16 cellular contexts compared by ENCODE assay signal in the genomic region with DNA sequence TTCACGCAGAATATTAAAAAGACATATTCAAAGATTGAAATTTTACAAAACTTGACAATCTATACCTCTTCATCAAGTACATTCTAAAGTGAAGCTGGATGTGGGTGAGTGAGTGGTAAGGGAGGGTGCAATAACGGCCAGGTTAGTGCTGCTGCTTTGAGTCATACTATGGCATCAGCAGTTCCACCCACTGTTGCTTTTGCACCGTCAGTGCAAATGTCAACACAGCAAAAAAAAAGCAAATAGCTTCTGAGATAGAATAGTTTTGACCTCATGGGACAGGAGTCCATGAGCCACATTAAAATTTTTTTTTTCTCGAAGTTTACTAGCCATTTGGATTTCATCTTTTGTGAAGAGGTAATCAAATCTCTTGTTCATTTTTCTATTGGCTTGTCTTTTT. TPM values are rescaled to one million over a fixed set of nuclear protein-coding genes. Genes with fewer than 3 reads are reported as not detected.
DNase-seq lines count a peak whose midpoint lies in the region; ATAC-seq and TF ChIP-seq lines count a peak whose summit lies in the region.
"Had no signal": no experiment of that assay in that cellular context is flagged by ENCODE, and none has a peak within 500 bp of the region (broad histone marks: within the 10 kb centered on the region; RNA-seq: fewer than 3 reads in every experiment).

No MANE protein-coding gene starts in this region.

- no TSS peak for BruUV-seq in IMR-90 (replicated peaks; lab: Mats Ljungman, UMichigan)

- CTCF ChIA-PET in IMR-90 (lab: Yijun Ruan, JAX), result no interaction called here

- in situ Hi-C loops in IMR-90 (cut with MboI; ENCODE audit: low sequenced_read_pairs), result no loop called here

- H3K4me3 ChIP-seq in IMR-90 (ENCODE audit: insufficient read depth, low read depth, low read length) (no peak overlapping the region), liver (ENCODE audit: low read depth in 1 of 3, low read length in 3 of 3) (no peak overlapping the region)
- H3K4me3 ChIP-seq: SK-N-MC, tibial artery had no signal

- no peak overlapping the region for H3K14ac ChIP-seq in IMR-90 (replicated peaks; ENCODE audit: low read depth, low read length)

- WGBS in IMR-90 (ENCODE audit: extremely low coverage in 2 of 2, insufficient read length in 1 of 2), 2 experiments, result no CpG with 5 or more reads among the region's 4 CpGs
- 38% methylated on average over 4 of the region's 4 CpGs for WGBS in liver

- intact Hi-C loops in IMR-90 (cut with micrococcal nuclease), result no loop called here

- H3K4me1 Mint-ChIP-seq in central memory CD8-positive, alpha-beta T cell, result peaks cover 43% of the 10 kb centered on the region
- H3K4me1 Mint-ChIP-seq: brain had no signal

- peaks cover 33% of the 10 kb centered on the region for H3K36me3 Mint-ChIP-seq in central memory CD8-positive, alpha-beta T cell (ENCODE audit: insufficient read depth)

- no peak overlapping the region for H2BK15ac ChIP-seq in IMR-90 (ENCODE audit: low read depth, low read length)

- peaks cover 23 to 36% of the 10 kb centered on the region in 2 experiments for H3K79me1 ChIP-seq in IMR-90 (ENCODE audit: low read depth in 1 of 2, low read length in 2 of 2)

- TF ChIP-seq CTCF in IMR-90 (conservative IDR thresholded peaks at IDR 0.05; ENCODE audit: low read depth, low read length) (no peak), liver (IDR thresholded peaks at IDR 0.05; ENCODE audit: low read depth, low read length, missing input control) (no peak)

- H3K4me2 ChIP-seq in IMR-90 (ENCODE audit: low read depth, low read length), result no peak overlapping the region

- TF ChIP-seq POLR2A in IMR-90 (IDR thresholded peaks at IDR 0.05; ENCODE audit: low read depth, low read length), result no peak

- H3K9me1 ChIP-seq in IMR-90 (ENCODE audit: insufficient read depth, low read length), result peaks cover 10% of the 10 kb centered on the region; the same call in 1 of the 2 replicates

- H2AK5ac ChIP-seq in IMR-90 (ENCODE audit: low read depth, low read length), result no peak overlapping the region

- no peak overlapping the region for H2BK20ac ChIP-seq in IMR-90 (ENCODE audit: low read depth, low read length)

- H3K27me3 Mint-ChIP-seq in central memory CD8-positive, alpha-beta T cell, result no peaks in the 10 kb centered on the region
- H3K27me3 Mint-ChIP-seq: brain; CD4-positive, alpha-beta memory T cell had no signal

- H3K9ac ChIP-seq in IMR-90 (ENCODE audit: low read depth, low read length) (no peak overlapping the region), liver (ENCODE audit: low read depth in 1 of 2, low read length in 2 of 2) (peak overlapping the region in 1 of 2 donors; percentile 66)

- H2AFZ ChIP-seq in IMR-90 (replicated peaks; ENCODE audit: low read length, poor library complexity), result no peak overlapping the region

- TF ChIP-seq RAD21 in IMR-90 (IDR thresholded peaks at IDR 0.05; ENCODE audit: low read length), result no peak
- peak; percentile 34 to 36 for TF ChIP-seq RAD21 in liver (IDR thresholded peaks at IDR 0.05)

- no peak overlapping the region for H3K56ac ChIP-seq in IMR-90 (ENCODE audit: extremely low read depth, insufficient read depth, low read length)

- no peaks in the 10 kb centered on the region for H3K27me3 ChIP-seq in IMR-90 (ENCODE audit: control insufficient read depth, insufficient read depth, low read length)
- H3K27me3 ChIP-seq in liver (ENCODE audit: control insufficient read depth in 4 of 4, insufficient read depth in 4 of 4, low read length in 3 of 4), result no peaks in the 10 kb centered on the region
- H3K27me3 ChIP-seq: tibial artery had no signal

- H3K4me3 Mint-ChIP-seq in central memory CD8-positive, alpha-beta T cell, result no peak overlapping the region
- H3K4me3 Mint-ChIP-seq: brain; CD4-positive, alpha-beta memory T cell had no signal

- H2BK120ac ChIP-seq in IMR-90 (ENCODE audit: low read depth, low read length), result no peak overlapping the region

- no peaks in the 10 kb centered on the region for H3K9me3 Mint-ChIP-seq in central memory CD8-positive, alpha-beta T cell
- H3K9me3 Mint-ChIP-seq: activated T-helper 2 cell treated with anti-CD3 and anti-CD28 coated beads, Interferon-gamma antibody, Interleukin-2, Interleukin-4, amounts not matched to agents 10 μg/mL and 5 μg/mL and 100 μg/mL, durations not matched to agents 14 hours and 24 hours and 36 hours had no signal

- H3K9me3 ChIP-seq in IMR-90 (ENCODE audit: control insufficient read depth, insufficient read depth, low read length) (no peaks in the 10 kb centered on the region), liver (ENCODE audit: control insufficient read depth in 4 of 4, low read length in 3 of 4) (no peaks in the 10 kb centered on the region)
- H3K9me3 ChIP-seq: tibial artery had no signal

- no peak overlapping the region for H3K18ac ChIP-seq in IMR-90 (ENCODE audit: low read depth, low read length)

- POLR2A ChIA-PET in IMR-90 (lab: Charles Lee; ENCODE audit: unreplicated experiment), result no interaction called here

- H2BK5ac ChIP-seq in IMR-90 (ENCODE audit: low read depth, low read length, poor library complexity, severe bottlenecking), result no peak overlapping the region

- H3K27ac Mint-ChIP-seq in central memory CD8-positive, alpha-beta T cell (ENCODE audit: low read depth), result no peak overlapping the region
- H3K27ac Mint-ChIP-seq: activated T-helper 2 cell treated with anti-CD3 and anti-CD28 coated beads, Interferon-gamma antibody, Interleukin-2, Interleukin-4, amounts not matched to agents 10 μg/mL and 5 μg/mL and 100 μg/mL, durations not matched to agents 14 hours and 24 hours and 36 hours; brain had no signal

- no peak overlapping the region for H2AK9ac ChIP-seq in IMR-90 (replicated peaks; ENCODE audit: low read depth, low read length, poor library complexity)

- peak; percentile 41 for DNase-seq in DMS53 (lab: John Stamatoyannopoulos, UW)
- DNase-seq in DMS53 treated with DMSO at 0.1 percent for 48 hours (lab: John Stamatoyannopoulos, UW; ENCODE audit: unreplicated experiment), result no peak
- DNase-seq in IMR-90, result peak; percentile 31
- no peak for DNase-seq in central memory CD8-positive, alpha-beta T cell (ENCODE audit: low spot score in 2 of 2)
- DNase-seq in GF-D8 (lab: John Stamatoyannopoulos, UW), result no peak
- DNase-seq in NCI-H69 (lab: John Stamatoyannopoulos, UW), result no peak
- DNase-seq: CD4-positive, alpha-beta memory T cell; effector CD8-positive, alpha-beta T cell; tibial artery had no signal

- H3K4me1 ChIP-seq in IMR-90 (ENCODE audit: control insufficient read depth, insufficient read depth, low read length) (no peaks in the 10 kb centered on the region), liver (ENCODE audit: control insufficient read depth in 4 of 4, insufficient read depth in 4 of 4, low read length in 3 of 4) (peaks cover 0 to 6% (median 1%) of the 10 kb centered on the region in 4 donors)
- H3K4me1 ChIP-seq: tibial artery had no signal

- no peak overlapping the region for H4K8ac ChIP-seq in IMR-90 (ENCODE audit: low read depth in 2 of 2, low read length in 2 of 2)

- H3K36me3 ChIP-seq in IMR-90 (ENCODE audit: control insufficient read depth, insufficient read depth, low read length), result peaks cover 28% of the 10 kb centered on the region
- peaks cover 8 to 39% (median 30%) of the 10 kb centered on the region in 4 donors for H3K36me3 ChIP-seq in liver (ENCODE audit: control insufficient read depth in 4 of 4, insufficient read depth in 3 of 4, low read depth in 1 of 4, low read length in 3 of 4)

- no peak overlapping the region for H3K23ac ChIP-seq in IMR-90 (ENCODE audit: low read depth, low read length)

- no peak overlapping the region for H4K5ac ChIP-seq in IMR-90 (ENCODE audit: low read depth, low read length)

- no peak overlapping the region for H3K4ac ChIP-seq in IMR-90 (ENCODE audit: low read depth, low read length)

- H3K27ac ChIP-seq in IMR-90 (ENCODE audit: insufficient read depth, low read length) (no peak overlapping the region), liver (ENCODE audit: low read depth in 1 of 2, low read length in 2 of 2) (peak overlapping the region; percentile 44 to 73)
- H3K27ac ChIP-seq: 22Rv1, SK-N-MC, tibial artery had no signal

- ATAC-seq in IMR-90 (ENCODE audit: low read depth) (peak; percentile 59; the same call in 1 of the 2 replicates), SK-N-SH treated with all-trans-retinoic acid at 6 μM for 48 hours (no peak)
- peak; percentile 36 for ATAC-seq in central memory CD8-positive, alpha-beta T cell (replicated peaks; ENCODE audit: extremely low read depth, poor library complexity, severe bottlenecking)

- peaks cover 5% of the 10 kb centered on the region for H4K20me1 ChIP-seq in IMR-90 (ENCODE audit: insufficient read depth, low read length)

- no peak overlapping the region for H4K91ac ChIP-seq in IMR-90 (ENCODE audit: insufficient read depth, low read depth, low read length)

- dilution Hi-C loops in IMR-90 (cut with HindIII; ENCODE audit: low sequenced_read_pairs, unreplicated experiment), result no loop called here

TF ChIP-seq in IMR-90, 13 proteins besides CTCF, POLR2A, EP300 and RAD21:
- TF ChIP-seq MAFK (IDR thresholded peaks at IDR 0.05; ENCODE audit: low read depth, low read length) (peak; percentile 63), RFX5 (IDR thresholded peaks at IDR 0.05; ENCODE audit: low read depth, low read length) (no peak)

TF ChIP-seq in SK-N-SH treated with all-trans-retinoic acid at 6 μM for 48 hours, 23 proteins besides CTCF, POLR2A, EP300 and RAD21 (continues in another document):
- TF ChIP-seq TCF4 (CRISPR knock-in tag; IDR thresholded peaks at IDR 0.05; ENCODE audit: borderline replicate concordance) (no peak), ZC3H10 (CRISPR knock-in tag; IDR thresholded peaks at IDR 0.05) (no peak)

RNA-seq across cellular contexts. Expression of a gene that starts 31.8 kb away (rescaled TPM):
- total RNA-seq in IMR-90 (2012; rRNA removed), result 93.6 and 120 TPM in 2 replicates
- polyA plus RNA-seq in IMR-90 (2012; rRNA removed), result 89.4 and 109 TPM in 2 replicates
- 70.0 and 1,836 TPM in 2 replicates for polyA plus RNA-seq in IMR-90 (2012; cell fraction: cytosol; rRNA removed)
- 106 and 537 TPM in 2 replicates for polyA plus RNA-seq in IMR-90 (2012; cell fraction: nucleus; rRNA removed; ENCODE audit: low replicate concordance)
- 10 to 100 TPM; 43.6 to 90.6 TPM for total RNA-seq in liver
- polyA plus RNA-seq in liver, result 100 to 1,000 TPM in 1 of 2 donors, 10 to 100 TPM in 1; 77.0 to 126 TPM

RNA-seq across cellular contexts. Expression of a gene that starts 34.6 kb away (rescaled TPM):
- total RNA-seq in IMR-90 (2012; rRNA removed) (not detected in 2 replicates), liver (1 to 10 TPM in 1 of 2 donors, under 1 TPM in 1; 0.42 to 3.4 TPM)
- polyA plus RNA-seq in IMR-90 (2012; rRNA removed) (0.03 TPM in 1 of 2 replicates, not detected in the other), liver (under 1 TPM; 0.14 to 0.76 TPM)
- polyA plus RNA-seq in IMR-90 (2012; cell fraction: cytosol; rRNA removed), result not detected in 2 replicates
- polyA plus RNA-seq in IMR-90 (2012; cell fraction: nucleus; rRNA removed; ENCODE audit: low replicate concordance), result 0.32 and 0.50 TPM in 2 replicates
- total RNA-seq: CD4-positive, alpha-beta memory T cell; LHCN-M2 had no signal
- polyA plus RNA-seq: CD4-positive, alpha-beta memory T cell had no signal

RNA-seq across cellular contexts. Expression of a gene that starts 53.0 kb away (rescaled TPM):
- total RNA-seq in IMR-90 (2012; rRNA removed) (not detected in 2 replicates), liver (under 1 TPM; 0.14 to 0.42 TPM)
- polyA plus RNA-seq in IMR-90 (2012; rRNA removed) (not detected in 2 replicates), liver (under 1 TPM; 0.07 to 0.10 TPM)
- not detected in 2 replicates for polyA plus RNA-seq in IMR-90 (2012; cell fraction: cytosol; rRNA removed)
- polyA plus RNA-seq in IMR-90 (2012; cell fraction: nucleus; rRNA removed; ENCODE audit: low replicate concordance), result not detected in 2 replicates
- total RNA-seq: activated T-helper 2 cell treated with anti-CD3 and anti-CD28 coated beads, Interferon-gamma antibody, Interleukin-2, Interleukin-4, amounts not matched to agents 10 μg/mL and 5 μg/mL and 100 μg/mL, durations not matched to agents 14 hours and 24 hours and 36 hours; LHCN-M2 had no signal

Comparison
In these comparisons a context has a peak if more than half of its experiments do, and no peak if none do; other contexts are left out.
1. DNase-seq: peak in DMS53 (single experiment) and IMR-90 (single experiment); none in DMS53 treated with DMSO at 0.1 percent for 48 hours (single experiment), central memory CD8-positive, alpha-beta T cell (0 of 2), GF-D8 (single experiment) and NCI-H69 (single experiment).